Comparison of ENCODE assay signal across 20 cellular contexts in the genomic region with DNA sequence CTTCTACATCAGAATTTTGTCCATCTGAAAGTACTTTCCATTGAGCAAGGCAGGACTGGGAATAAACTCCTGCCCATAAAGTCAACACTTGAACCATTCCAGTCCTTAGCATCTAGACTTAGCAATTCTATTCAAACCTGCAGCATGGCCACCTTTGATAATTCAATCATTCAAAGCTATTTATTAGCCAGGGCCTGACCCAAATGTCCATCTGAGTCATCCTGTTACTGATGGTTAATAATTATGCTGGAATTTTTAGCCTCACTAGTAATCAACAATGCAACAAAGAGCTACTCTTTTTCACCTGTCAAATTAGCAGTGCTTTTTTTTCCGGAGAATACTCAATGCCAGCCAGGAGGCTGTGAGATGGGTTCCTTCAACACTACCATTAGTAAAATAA.
DNase-seq lines count a peak whose midpoint lies in the region; ATAC-seq and TF ChIP-seq lines count a peak whose summit lies in the region.
"Had no signal": no experiment of that assay in that cellular context is flagged by ENCODE, and none has a peak within 500 bp of the region (broad histone marks: within the 10 kb centered on the region; RNA-seq: fewer than 3 reads in every experiment).

No MANE protein-coding gene starts in this region.

- H3K79me2 ChIP-seq in hepatocyte = no peaks in the 10 kb centered on the region

- H3K9me2 ChIP-seq in hepatocyte (replicated peaks; ENCODE audit: insufficient read depth) = no peaks in the 10 kb centered on the region

- peak; percentile 20 for DNase-seq in ACHN
- peak; percentile 42 for DNase-seq in hepatocyte (ENCODE audit: low spot score)
- no peak for DNase-seq in NCI-H524 treated with DMSO at 0.1 percent for 48 hours (lab: John Stamatoyannopoulos, UW)
- no peak for DNase-seq in posterior cingulate gyrus
- no peak for DNase-seq in activated naive CD4-positive, alpha-beta T cell treated with anti-CD3 and anti-CD28 coated beads, Interleukin-2, amount 50 U/mL, for 16 hours
- DNase-seq: activated CD4-positive, alpha-beta T cell treated with anti-CD3 and anti-CD28 coated beads, Interleukin-2, amount 50 U/mL, for 48 hours; activated naive CD8-positive, alpha-beta T cell treated with anti-CD3 and anti-CD28 coated beads, Interleukin-2, amount 10 ng/mL, durations not matched to agents 7 days and 5 days; activated T-cell treated with anti-CD3 and anti-CD28 coated beads, Interleukin-2, amount 50 U/mL, for 48 hours; caudate nucleus; DMS53; left colon; NCI-H1092 treated with DMSO at 0.1 percent for 48 hours; stimulated activated CD4-positive, alpha-beta T cell treated with anti-CD3 and anti-CD28 coated beads, Interleukin-12 subunit alpha, Interleukin-12 subunit beta, amount 100 ng/mL, for 4 hours; stimulated activated naive CD4-positive, alpha-beta T cell; upper lobe of left lung had no signal

- intact Hi-C loops in posterior cingulate gyrus (cut with DNase I) = no loop called here

- no peaks in the 10 kb centered on the region for H3K9me3 ChIP-seq in hepatocyte (ENCODE audit: low read depth)
- H3K9me3 ChIP-seq: upper lobe of left lung had no signal

- WGBS in hepatocyte (ENCODE audit: low lambda C conversion rate, missing lambda C conversion rate) = 77% methylated on average over 1 of the region's 1 CpG

- no peaks in the 10 kb centered on the region for H3K4me1 ChIP-seq in hepatocyte (ENCODE audit: insufficient read depth)
- H3K4me1 ChIP-seq: upper lobe of left lung had no signal

- no peaks in the 10 kb centered on the region for H3K27me3 ChIP-seq in hepatocyte
- H3K27me3 ChIP-seq: upper lobe of left lung had no signal

- no peak overlapping the region for H3K4me2 ChIP-seq in hepatocyte

- no peaks in the 10 kb centered on the region for H3K36me3 ChIP-seq in hepatocyte (replicated peaks; ENCODE audit: insufficient read depth, low read depth)
- H3K36me3 ChIP-seq: upper lobe of left lung had no signal

- in situ Hi-C loops in ACHN (cut with HindIII; ENCODE audit: low pct_ligation_motif_present, low pct_unique_long_range_greater_than_20kb, low sequenced_read_pairs) = no loop called here

- peak overlapping the region; percentile 66 for H3K27ac ChIP-seq in hepatocyte
- H3K27ac ChIP-seq: C4-2B, upper lobe of left lung, VCaP had no signal

- TF ChIP-seq CTCF in hepatocyte (IDR thresholded peaks at IDR 0.05; ENCODE audit: poor library complexity) = no peak

- H4K20me1 ChIP-seq in hepatocyte (ENCODE audit: insufficient read depth, poor library complexity, severe bottlenecking) = no peaks in the 10 kb centered on the region

- no peak overlapping the region for H3K4me3 ChIP-seq in hepatocyte
- H3K4me3 ChIP-seq: upper lobe of left lung had no signal

- no peak overlapping the region for H2AFZ ChIP-seq in hepatocyte

- peak; percentile 63 for ATAC-seq in GM21447 (IDR thresholded peaks at IDR 0.05; ENCODE audit: unreplicated experiment)
- ATAC-seq in HG03460 (IDR thresholded peaks at IDR 0.05; ENCODE audit: unreplicated experiment) = peak; percentile 61
- no peak for ATAC-seq in SK-N-SH treated with all-trans-retinoic acid at 6 μM for 48 hours
- ATAC-seq: left colon had no signal

TF ChIP-seq in SK-N-SH treated with all-trans-retinoic acid at 6 μM for 48 hours, 23 proteins besides CTCF, POLR2A, EP300 and RAD21:
- TF ChIP-seq PPARA (CRISPR knock-in tag; IDR thresholded peaks at IDR 0.05; ENCODE audit: borderline replicate concordance) (no peak), TSHZ2 (CRISPR knock-in tag; IDR thresholded peaks at IDR 0.05) (no peak), ZFP30 (CRISPR knock-in tag; IDR thresholded peaks at IDR 0.05) (no peak), BACH2 (CRISPR knock-in tag; IDR thresholded peaks at IDR 0.05; ENCODE audit: borderline replicate concordance) (no peak), SNAI2 (CRISPR knock-in tag; IDR thresholded peaks at IDR 0.05) (no peak), TOX (CRISPR knock-in tag; IDR thresholded peaks at IDR 0.05; ENCODE audit: borderline replicate concordance) (no peak), TCF4 (CRISPR knock-in tag; IDR thresholded peaks at IDR 0.05; ENCODE audit: borderline replicate concordance) (no peak), ISL1 (CRISPR knock-in tag; IDR thresholded peaks at IDR 0.05) (no peak), CSDC2 (CRISPR knock-in tag; IDR thresholded peaks at IDR 0.05) (no peak), ZNF8 (CRISPR knock-in tag; IDR thresholded peaks at IDR 0.05) (no peak), ZNF70 (CRISPR knock-in tag; IDR thresholded peaks at IDR 0.05) (no peak), RARB (CRISPR knock-in tag; IDR thresholded peaks at IDR 0.05) (no peak)
- TF ChIP-seq, protein P1, sequence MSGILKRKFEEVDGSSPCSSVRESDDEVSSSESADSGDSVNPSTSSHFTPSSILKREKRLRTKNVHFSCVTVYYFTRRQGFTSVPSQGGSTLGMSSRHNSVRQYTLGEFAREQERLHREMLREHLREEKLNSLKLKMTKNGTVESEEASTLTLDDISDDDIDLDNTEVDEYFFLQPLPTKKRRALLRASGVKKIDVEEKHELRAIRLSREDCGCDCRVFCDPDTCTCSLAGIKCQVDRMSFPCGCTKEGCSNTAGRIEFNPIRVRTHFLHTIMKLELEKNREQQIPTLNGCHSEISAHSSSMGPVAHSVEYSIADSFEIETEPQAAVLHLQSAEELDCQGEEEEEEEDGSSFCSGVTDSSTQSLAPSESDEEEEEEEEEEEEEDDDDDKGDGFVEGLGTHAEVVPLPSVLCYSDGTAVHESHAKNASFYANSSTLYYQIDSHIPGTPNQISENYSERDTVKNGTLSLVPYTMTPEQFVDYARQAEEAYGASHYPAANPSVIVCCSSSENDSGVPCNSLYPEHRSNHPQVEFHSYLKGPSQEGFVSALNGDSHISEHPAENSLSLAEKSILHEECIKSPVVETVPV (CRISPR knock-in tag; IDR thresholded peaks at IDR 0.05) = no peak
- TF ChIP-seq, protein P2, sequence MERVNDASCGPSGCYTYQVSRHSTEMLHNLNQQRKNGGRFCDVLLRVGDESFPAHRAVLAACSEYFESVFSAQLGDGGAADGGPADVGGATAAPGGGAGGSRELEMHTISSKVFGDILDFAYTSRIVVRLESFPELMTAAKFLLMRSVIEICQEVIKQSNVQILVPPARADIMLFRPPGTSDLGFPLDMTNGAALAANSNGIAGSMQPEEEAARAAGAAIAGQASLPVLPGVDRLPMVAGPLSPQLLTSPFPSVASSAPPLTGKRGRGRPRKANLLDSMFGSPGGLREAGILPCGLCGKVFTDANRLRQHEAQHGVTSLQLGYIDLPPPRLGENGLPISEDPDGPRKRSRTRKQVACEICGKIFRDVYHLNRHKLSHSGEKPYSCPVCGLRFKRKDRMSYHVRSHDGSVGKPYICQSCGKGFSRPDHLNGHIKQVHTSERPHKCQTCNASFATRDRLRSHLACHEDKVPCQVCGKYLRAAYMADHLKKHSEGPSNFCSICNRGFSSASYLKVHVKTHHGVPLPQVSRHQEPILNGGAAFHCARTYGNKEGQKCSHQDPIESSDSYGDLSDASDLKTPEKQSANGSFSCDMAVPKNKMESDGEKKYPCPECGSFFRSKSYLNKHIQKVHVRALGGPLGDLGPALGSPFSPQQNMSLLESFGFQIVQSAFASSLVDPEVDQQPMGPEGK (CRISPR knock-in tag; IDR thresholded peaks at IDR 0.05; ENCODE audit: borderline replicate concordance) = no peak

Comparison
In these comparisons a context has a peak if more than half of its experiments do, and no peak if none do; other contexts are left out.
1. DNase-seq: peak in ACHN (single experiment) and hepatocyte (single experiment); none in NCI-H524 treated with DMSO at 0.1 percent for 48 hours (single experiment), posterior cingulate gyrus (0 of 10) and activated naive CD4-positive, alpha-beta T cell treated with anti-CD3 and anti-CD28 coated beads, Interleukin-2, amount 50 U/mL, for 16 hours (single experiment).